Comparison of ENCODE assay signal across 27 cellular contexts in the genomic region with DNA sequence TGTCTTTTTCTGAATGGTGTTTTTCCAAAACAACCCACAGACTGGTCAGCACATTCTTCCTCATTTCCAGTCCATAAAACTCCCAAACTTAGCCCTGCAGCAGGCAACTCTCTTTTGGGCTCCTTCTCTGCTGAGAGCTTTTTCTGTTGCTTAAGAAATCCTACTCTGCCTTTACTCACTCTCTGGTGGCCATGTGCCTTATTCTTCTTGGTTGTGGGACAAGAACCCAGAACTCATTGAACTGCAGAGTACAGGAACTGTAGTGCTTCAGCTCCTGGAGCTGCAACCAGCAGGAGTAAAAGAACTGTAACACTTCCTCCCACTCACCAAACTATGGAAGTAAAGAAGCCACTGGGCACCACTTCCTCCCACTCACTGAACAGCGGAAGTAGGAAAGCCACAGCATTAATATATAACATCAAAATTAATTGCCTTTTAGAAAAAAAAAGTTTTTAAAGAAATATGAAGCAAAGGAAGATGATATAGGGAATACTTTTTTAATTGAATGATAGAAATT.
"Had no signal": no experiment of that assay in that cellular context is flagged by ENCODE, and none has a peak within 500 bp of the region (broad histone marks: within the 10 kb centered on the region; RNA-seq: fewer than 3 reads in every experiment).

No MANE protein-coding gene starts in this region.

- H3K36me3 Mint-ChIP-seq: activated naive CD8-positive, alpha-beta T cell; naive thymus-derived CD8-positive, alpha-beta T cell had no signal

- H3K4me1 Mint-ChIP-seq: activated T-helper 17 cell treated with anti-CD3 and anti-CD28 coated beads, Interleukin-2, amount 50 U/mL, for 72 hours; naive thymus-derived CD8-positive, alpha-beta T cell had no signal

- FAIRE-seq: astrocyte, endothelial cell of umbilical vein had no signal

- H3K27ac ChIP-seq: adrenal gland, hepatocyte, left lung, sigmoid colon, testis, upper lobe of left lung had no signal

- H3K4me2 ChIP-seq: hepatocyte had no signal

- DNase-seq: activated CD8-positive, alpha-beta memory T cell treated with anti-CD3 and anti-CD28 coated beads for 24 hours; activated CD8-positive, alpha-beta memory T cell treated with anti-CD3 and anti-CD28 coated beads, Interleukin-2, amount 50 U/mL, for 4 hours; activated T-cell treated with anti-CD3 and anti-CD28 coated beads, Interleukin-2, amount 50 U/mL, for 24 hours; adrenal gland; central memory CD4-positive, alpha-beta T cell; dermis blood vessel endothelial cell; effector memory CD4-positive, alpha-beta T cell; foreskin melanocyte; glutamatergic neuron; kidney glomerular epithelial cell; left lung; naive thymus-derived CD8-positive, alpha-beta T cell; retina; sigmoid colon; stimulated activated CD4-positive, alpha-beta T cell treated with anti-CD3 and anti-CD28 coated beads, Interleukin-2, amount 100 ng/mL, for 48 hours; stimulated activated CD8-positive, alpha-beta memory T cell treated with anti-CD3 and anti-CD28 coated beads, Interleukin-4, amount 100 ng/mL, for 48 hours; stimulated activated naive CD4-positive, alpha-beta T cell; testis; upper lobe of left lung had no signal

- H3K4me3 Mint-ChIP-seq: activated naive CD8-positive, alpha-beta T cell; activated T-cell treated with anti-CD3 and anti-CD28 coated beads, Interleukin-2, amount 50 U/mL, for 24 hours; activated T-helper 17 cell treated with anti-CD3 and anti-CD28 coated beads, Interleukin-2, amount 50 U/mL, for 72 hours; mesothelial cell of epicardium; naive thymus-derived CD8-positive, alpha-beta T cell; WTC11 had no signal

- H3K36me3 ChIP-seq: adrenal gland, left lung, sigmoid colon, upper lobe of left lung had no signal

- H3K27ac Mint-ChIP-seq: activated naive CD8-positive, alpha-beta T cell; activated T-cell treated with anti-CD3 and anti-CD28 coated beads, Interleukin-2, amount 50 U/mL, for 24 hours; activated T-helper 17 cell treated with anti-CD3 and anti-CD28 coated beads, Interleukin-2, amount 50 U/mL, for 72 hours; mesothelial cell of epicardium; WTC11 had no signal

- H3K79me2 ChIP-seq: hepatocyte had no signal

- H3K27me3 Mint-ChIP-seq: activated naive CD8-positive, alpha-beta T cell; activated T-cell treated with anti-CD3 and anti-CD28 coated beads, Interleukin-2, amount 50 U/mL, for 24 hours; activated T-helper 17 cell treated with anti-CD3 and anti-CD28 coated beads, Interleukin-2, amount 50 U/mL, for 72 hours; naive thymus-derived CD8-positive, alpha-beta T cell had no signal

- H3K4me3 ChIP-seq: adrenal gland, hepatocyte, left lung, sigmoid colon, testis, upper lobe of left lung had no signal

- ATAC-seq: activated T-helper 17 cell treated with anti-CD3 and anti-CD28 coated beads, Interleukin-2, amount 50 U/mL, for 72 hours; esophagus mucosa; left lung; naive thymus-derived CD8-positive, alpha-beta T cell; WTC11 had no signal

- H3K27me3 ChIP-seq: adrenal gland, hepatocyte, left lung, sigmoid colon, testis, upper lobe of left lung had no signal

- H3K9me3 ChIP-seq: adrenal gland, sigmoid colon, testis had no signal

- H2AFZ ChIP-seq: hepatocyte had no signal

- H3K4me1 ChIP-seq: adrenal gland, left lung, sigmoid colon, testis, upper lobe of left lung had no signal
